In genomic region chr16:87392823-87393679, GRCh38 we compare ENCODE assay signal across 8 cellular contexts. TPM values are rescaled to one million over a fixed set of nuclear protein-coding genes. Genes with fewer than 3 reads are reported as not detected.
DNase-seq lines count a peak whose midpoint lies in the region; ATAC-seq and TF ChIP-seq lines count a peak whose summit lies in the region.

No MANE protein-coding gene starts in this region.

- H3K4me1 Mint-ChIP-seq in progenitor cell of endocrine pancreas (ENCODE audit: low read depth): peaks cover 32% of the 10 kb centered on the region

- 1 to 2% (median 2%) methylated on average over 16 to 53 of the region's 53 CpGs for WGBS in adrenal gland, 4 donors

- H3K27ac ChIP-seq in adrenal gland: peak overlapping the region; percentile 1 to 100 (median 97)

- intact Hi-C loops in adrenal gland (cut with DNase I): no loop called here

- H3K9me3 ChIP-seq in BE2C: no peaks in the 10 kb centered on the region
- H3K9me3 ChIP-seq in adrenal gland (replicated peaks in 1 of 3): no peaks in the 10 kb centered on the region

- no peaks in the 10 kb centered on the region for H3K27me3 Mint-ChIP-seq in progenitor cell of endocrine pancreas

- peak overlapping the region; percentile 82 for H3K4me3 Mint-ChIP-seq in progenitor cell of endocrine pancreas (ENCODE audit: low read depth)

- peak in 1 of 2 donors; percentile 38 for TF ChIP-seq POLR2A in adrenal gland (IDR thresholded peaks at IDR 0.05)

- H3K27me3 ChIP-seq in BE2C (no peaks in the 10 kb centered on the region), adrenal gland (no peaks in the 10 kb centered on the region)

- peak overlapping the region; percentile 89 for H3K4me3 ChIP-seq in BE2C (ENCODE audit: low read depth, low read length)
- H3K4me3 ChIP-seq in adrenal gland: peak overlapping the region; percentile 8 to 91 (median 64)

- peaks cover 5% of the 10 kb centered on the region for H3K36me3 Mint-ChIP-seq in progenitor cell of endocrine pancreas (ENCODE audit: insufficient read depth)

- H3K36me3 ChIP-seq in BE2C: no peaks in the 10 kb centered on the region
- no peaks in the 10 kb centered on the region for H3K36me3 ChIP-seq in adrenal gland (replicated peaks in 1 of 2)

- H3K4me1 ChIP-seq in BE2C (peaks cover 4% of the 10 kb centered on the region), adrenal gland (replicated peaks in 1 of 2) (peaks cover 21 to 39% of the 10 kb centered on the region in 2 donors)

- peak; percentile 5 for ATAC-seq in GM21381 (IDR thresholded peaks at IDR 0.05; ENCODE audit: unreplicated experiment)

- TF ChIP-seq CTCF in BE2C (IDR thresholded peaks at IDR 0.05; ENCODE audit: low read depth, low read length) (peak; percentile 47), adrenal gland (IDR thresholded peaks at IDR 0.05) (peak in 4 of 6 experiments; percentile 24 to 45 (median 36)), progenitor cell of endocrine pancreas (IDR thresholded peaks at IDR 0.05; ENCODE audit: unreplicated experiment) (peak; percentile 14)

- DNase-seq in BE2C (peak; percentile 58), RKO (ENCODE audit: low spot score) (peak; percentile 81), adrenal gland (peak; percentile 54 to 82 (median 64)), hepatic stellate cell (ENCODE audit: low spot score) (peak; percentile 50), progenitor cell of endocrine pancreas (ENCODE audit: low spot score, unreplicated experiment) (peak; percentile 28), HPDE6-E6E7 (ENCODE audit: extremely low spot score) (no peak), foreskin melanocyte (no peak)

- no peaks in the 10 kb centered on the region for H3K9me3 Mint-ChIP-seq in progenitor cell of endocrine pancreas (ENCODE audit: low read depth)

- peak overlapping the region; percentile 95 for H3K27ac Mint-ChIP-seq in progenitor cell of endocrine pancreas

RNA-seq across cellular contexts. Expression of gene MAP1LC3B, which starts 0.9 kb away (rescaled TPM):
- 64.2 TPM for polyA plus RNA-seq in BE2C (2012; ENCODE audit: insufficient read depth, insufficient read length, low read depth)
- total RNA-seq in adrenal gland (100 to 1,000 TPM in 1 of 8 donors, 10 to 100 TPM in 7; 45.7 to 116 (median 73.2) TPM), progenitor cell of endocrine pancreas (44.1 and 46.2 TPM in 2 replicates)
- polyA plus RNA-seq in adrenal gland: 100 to 1,000 TPM in 1 of 3 donors, 10 to 100 TPM in 2; 43.3 to 100 (median 50.9) TPM

RNA-seq across cellular contexts. Expression of gene FBXO31, which starts 9.5 kb away (rescaled TPM):
- polyA plus RNA-seq in BE2C (2012; ENCODE audit: insufficient read depth, insufficient read length, low read depth): 36.7 TPM
- total RNA-seq in adrenal gland (100 to 1,000 TPM in 1 of 8 donors, 10 to 100 TPM in 7; 41.4 to 106 (median 76.5) TPM), progenitor cell of endocrine pancreas (21.6 and 23.5 TPM in 2 replicates)
- polyA plus RNA-seq in adrenal gland: 10 to 100 TPM; 22.9 to 31.1 (median 24.9) TPM

Comparison
In these comparisons a context has a peak if more than half of its experiments do, and no peak if none do; other contexts are left out.
1. DNase-seq: peak in BE2C (single experiment), RKO (single experiment), adrenal gland (7 of 7), hepatic stellate cell (single experiment) and progenitor cell of endocrine pancreas (single experiment); none in HPDE6-E6E7 (single experiment) and foreskin melanocyte (single experiment).
2. Peak in every context shown above with its lines, with median percentiles within 50 percentile points of each other: CTCF ChIP-seq.